Comparison of ENCODE assay signal across 11 cellular contexts in the genomic region with DNA sequence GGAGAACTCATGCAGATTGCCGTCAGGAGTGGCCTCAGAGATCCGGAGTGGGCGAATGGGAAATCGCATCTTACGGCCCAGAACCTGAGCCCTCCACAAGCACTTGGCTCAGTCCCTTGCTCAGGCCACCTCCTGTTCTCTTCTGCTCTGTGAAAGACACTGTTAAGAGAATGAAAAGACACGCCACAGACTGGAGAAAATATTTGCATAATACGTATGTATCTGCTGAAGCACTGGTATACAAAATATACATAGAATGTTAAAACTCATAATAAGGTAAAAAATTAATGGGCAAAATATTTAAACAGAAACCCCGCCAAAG. TPM values are rescaled to one million over a fixed set of nuclear protein-coding genes. Genes with fewer than 3 reads are reported as not detected.
A peak's percentile ranks its signal among the peaks of the same experiment; 100 is the strongest.
DNase-seq lines count a peak whose midpoint lies in the region; ATAC-seq, FAIRE-seq and TF ChIP-seq lines count a peak whose summit lies in the region.
"Had no signal": no experiment of that assay in that cellular context is flagged by ENCODE, and none has a peak within 500 bp of the region (broad histone marks: within the 10 kb centered on the region; RNA-seq: fewer than 3 reads in every experiment).

No MANE protein-coding gene starts in this region.

- no peak overlapping the region for H3K27ac Mint-ChIP-seq in activated CD4-positive, alpha-beta memory T cell treated with anti-CD3 and anti-CD28 coated beads, Interleukin-2, amount 10 ng/mL, durations not matched to agents 7 days and 5 days

- H3K4me1 ChIP-seq in A673 (ENCODE audit: insufficient read depth, low read length, poor library complexity, severe bottlenecking) (no peaks in the 10 kb centered on the region), kidney (ENCODE audit: control insufficient read depth in 1 of 2, insufficient read depth in 1 of 2, low read depth in 1 of 2, low read length in 2 of 2) (peaks cover 8% of the 10 kb centered on the region in 2 donors), mesendoderm (ENCODE audit: control insufficient read depth, low read depth, low read length) (no peaks in the 10 kb centered on the region)

- DNase-seq in A673 (ENCODE audit: low spot score): no peak
- DNase-seq in activated CD4-positive, alpha-beta memory T cell treated with anti-CD3 and anti-CD28 coated beads, Interleukin-2, amount 10 ng/mL, durations not matched to agents 7 days and 5 days: no peak
- DNase-seq in kidney: no peak
- no peak for DNase-seq in GM20000 (ENCODE audit: low spot score)
- DNase-seq in medulla oblongata (ENCODE audit: extremely low spot score): no peak
- no peak for DNase-seq in mesendoderm

- no peak overlapping the region for H2BK5ac ChIP-seq in mesendoderm (ENCODE audit: low read length)

- H3K9me3 ChIP-seq in A673 (ENCODE audit: low read depth, low read length, poor library complexity, severe bottlenecking) (no peaks in the 10 kb centered on the region), kidney (ENCODE audit: control insufficient read depth in 1 of 2, low read length in 2 of 2) (no peaks in the 10 kb centered on the region)

- H3K9me3 Mint-ChIP-seq in activated CD4-positive, alpha-beta memory T cell treated with anti-CD3 and anti-CD28 coated beads, Interleukin-2, amount 10 ng/mL, durations not matched to agents 7 days and 5 days: no peaks in the 10 kb centered on the region

- no peak overlapping the region for H3K9ac ChIP-seq in kidney (ENCODE audit: low read length in 2 of 2)
- H3K9ac ChIP-seq in mesendoderm (ENCODE audit: low read length): no peak overlapping the region

- CTCF ChIA-PET in A673 (lab: Charles Lee): interaction anchor here (0.6 to 1.3 kb wide), 2 partner anchors 61 to 439 kb away, joined by 3 to 4 read pairs; no protein-coding TSS in a partner anchor
- CTCF ChIA-PET in activated CD4-positive, alpha-beta memory T cell treated with anti-CD3 and anti-CD28 coated beads, Interleukin-2, amount 10 ng/mL, durations not matched to agents 7 days and 5 days (lab: Charles Lee): interaction anchor here (0.7 to 1.6 kb wide), 16 partner anchors 9 to 483 kb away, joined by 3 to 10 read pairs (median 4); no protein-coding TSS in a partner anchor

- no peak overlapping the region for H4K8ac ChIP-seq in mesendoderm (ENCODE audit: low read depth, low read length)

- H2BK15ac ChIP-seq in mesendoderm (replicated peaks; ENCODE audit: low read depth): no peak overlapping the region

- peak; percentile 30 for ATAC-seq in GM21717 (IDR thresholded peaks at IDR 0.05; ENCODE audit: unreplicated experiment)
- no peak for ATAC-seq in HG03520 (IDR thresholded peaks at IDR 0.05; ENCODE audit: unreplicated experiment)

- H2AK5ac ChIP-seq in mesendoderm (ENCODE audit: low read length): no peak overlapping the region

- peak overlapping the region; percentile 60 for H3K4me3 ChIP-seq in A673 (ENCODE audit: low read depth, low read length, poor library complexity, severe bottlenecking)
- peak overlapping the region; percentile 46 to 53 for H3K4me3 ChIP-seq in kidney (ENCODE audit: low read length in 2 of 2)
- no peak overlapping the region for H3K4me3 ChIP-seq in mesendoderm (ENCODE audit: low read length)

- no peak overlapping the region for H4K5ac ChIP-seq in mesendoderm (ENCODE audit: low read length)

- H3K27me3 ChIP-seq in A673 (replicated peaks; ENCODE audit: insufficient read depth, low read depth, low read length, poor library complexity): no peaks in the 10 kb centered on the region
- H3K27me3 ChIP-seq in mesendoderm (ENCODE audit: insufficient read depth, low read length, poor library complexity): peaks cover 10% of the 10 kb centered on the region

- no peak overlapping the region for H3K23ac ChIP-seq in mesendoderm (ENCODE audit: low read length)

- no peak overlapping the region for H3K4me2 ChIP-seq in mesendoderm (ENCODE audit: low read length)

- intact Hi-C loops in A673 (cut with micrococcal nuclease; ENCODE audit: unreplicated experiment) (no loop called here), kidney (cut with DNase I) (no loop called here)

- peak overlapping the region; percentile 72 for H3K4me3 Mint-ChIP-seq in activated CD4-positive, alpha-beta memory T cell treated with anti-CD3 and anti-CD28 coated beads, Interleukin-2, amount 10 ng/mL, durations not matched to agents 7 days and 5 days

- H3K4me1 Mint-ChIP-seq in activated CD4-positive, alpha-beta memory T cell treated with anti-CD3 and anti-CD28 coated beads, Interleukin-2, amount 10 ng/mL, durations not matched to agents 7 days and 5 days: peaks cover 12% of the 10 kb centered on the region

- POLR2A ChIA-PET in A673 (lab: Charles Lee; ENCODE audit: low non-redundant PET): interaction anchor here (0.5 kb wide), 1 partner anchor 14 kb away, joined by 10 read pairs; no protein-coding TSS in a partner anchor
- POLR2A ChIA-PET in activated CD4-positive, alpha-beta memory T cell treated with anti-CD3 and anti-CD28 coated beads, Interleukin-2, amount 10 ng/mL, durations not matched to agents 7 days and 5 days (lab: Charles Lee): interaction anchor here (0.7 to 2.2 kb wide), 5 partner anchors 17 to 494 kb away, joined by 3 to 6 read pairs (median 3); a partner anchor contains a TSS

- H3K4ac ChIP-seq in mesendoderm (ENCODE audit: low read depth, low read length): no peak overlapping the region

- WGBS in mesendoderm (ENCODE audit: extremely low coverage, insufficient coverage, low lambda C conversion rate): no CpG with 5 or more reads among the region's 8 CpGs

- no peaks in the 10 kb centered on the region for H3K36me3 Mint-ChIP-seq in activated CD4-positive, alpha-beta memory T cell treated with anti-CD3 and anti-CD28 coated beads, Interleukin-2, amount 10 ng/mL, durations not matched to agents 7 days and 5 days (ENCODE audit: low read depth)

- H3K79me1 ChIP-seq in mesendoderm (ENCODE audit: low read length): no peaks in the 10 kb centered on the region

- no peak overlapping the region for H3K18ac ChIP-seq in mesendoderm (ENCODE audit: low read length)

- TF ChIP-seq CTCF in A673 (conservative IDR thresholded peaks at IDR 0.05; ENCODE audit: low read depth, low read length): no peak
- TF ChIP-seq CTCF in kidney (IDR thresholded peaks at IDR 0.05; ENCODE audit: borderline replicate concordance, extremely low read depth, insufficient read depth): no peak
- TF ChIP-seq CTCF in GM20000 (IDR thresholded peaks at IDR 0.05; ENCODE audit: extremely low read depth, missing control alignments): no peak

- no peak overlapping the region for H3K27ac ChIP-seq in A673 (ENCODE audit: low read depth, low read length, poor library complexity, severe bottlenecking)
- no peak overlapping the region for H3K27ac ChIP-seq in kidney (ENCODE audit: low read depth in 2 of 2, low read length in 2 of 2)
- no peak overlapping the region for H3K27ac ChIP-seq in mesendoderm (ENCODE audit: low read depth, low read length)

- H3K56ac ChIP-seq in mesendoderm (ENCODE audit: low read length): no peak overlapping the region

- no peak for FAIRE-seq in kidney (lab: Jason Lieb, UNC)
- FAIRE-seq: G401.6 had no signal

- no peaks in the 10 kb centered on the region for H3K79me2 ChIP-seq in mesendoderm (ENCODE audit: control insufficient read depth, insufficient read depth, low read length)

- H2BK120ac ChIP-seq in mesendoderm (ENCODE audit: low read depth, low read length): no peak overlapping the region

- no TSS peak for BruUV-seq in A673 (replicated peaks; lab: Mats Ljungman, UMichigan)

- H3K27me3 Mint-ChIP-seq in activated CD4-positive, alpha-beta memory T cell treated with anti-CD3 and anti-CD28 coated beads, Interleukin-2, amount 10 ng/mL, durations not matched to agents 7 days and 5 days: peaks cover 74% of the 10 kb centered on the region

- no peaks in the 10 kb centered on the region for H3K36me3 ChIP-seq in A673 (ENCODE audit: insufficient read depth, low read length, poor library complexity, severe bottlenecking)
- no peaks in the 10 kb centered on the region for H3K36me3 ChIP-seq in kidney (ENCODE audit: control insufficient read depth in 1 of 2, insufficient read depth in 2 of 2, low read length in 2 of 2)
- H3K36me3 ChIP-seq in mesendoderm (ENCODE audit: control insufficient read depth, insufficient read depth, low read length): no peaks in the 10 kb centered on the region

RNA-seq across cellular contexts. Expression of a gene that starts 0.8 kb away (rescaled TPM):
- not detected in 2 replicates for total RNA-seq in A673 (2021)
- total RNA-seq in activated CD4-positive, alpha-beta memory T cell treated with anti-CD3 and anti-CD28 coated beads, Interleukin-2, amount 10 ng/mL, durations not matched to agents 7 days and 5 days: not detected
- total RNA-seq in kidney: not detected
- not detected for polyA plus RNA-seq in kidney (ENCODE audit: insufficient read depth, low read depth, low replicate concordance)
- polyA plus RNA-seq in mesendoderm (2013, experiment 1 of 2): 0.07 TPM
- polyA plus RNA-seq in mesendoderm (2013, experiment 2 of 2): 0.06 TPM
- total RNA-seq: activated CD8-positive, alpha-beta memory T cell treated with anti-CD3 and anti-CD28 coated beads for 36 hours; liver had no signal
- polyA plus RNA-seq: liver had no signal
